22 cellular contexts compared by ENCODE assay signal in genomic region chr5:137939331-137939730, GRCh38. TPM values are rescaled to one million over a fixed set of nuclear protein-coding genes. Genes with fewer than 3 reads are reported as not detected.
"Had no signal": no experiment of that assay in that cellular context is flagged by ENCODE, and none has a peak within 500 bp of the region (broad histone marks: within the 10 kb centered on the region; RNA-seq: fewer than 3 reads in every experiment).

No MANE protein-coding gene starts in this region.

- H3K27me3 ChIP-seq: esophagus squamous epithelium, heart right ventricle, left lung, neural progenitor cell had no signal

- H3K9ac ChIP-seq: neural progenitor cell, SK-N-SH had no signal

- H3K27ac Mint-ChIP-seq: neural progenitor cell, progenitor cell of endocrine pancreas, WTC11 had no signal

- H2AFZ ChIP-seq: neural progenitor cell had no signal

- DNase-seq: activated CD4-positive, alpha-beta T cell treated with anti-CD3 and anti-CD28 coated beads, Interleukin-2, amount 50 U/mL, for 4 hours; activated gamma-delta T cell treated with Interleukin-2 at 50 U/mL for 16 hours; activated T-cell treated with anti-CD3 and anti-CD28 coated beads, Interleukin-2, amount 50 U/mL, for 48 hours; effector CD4-positive, alpha-beta T cell; esophagus squamous epithelium; heart right ventricle; left lung; SHP77 treated with DMSO at 0.1 percent for 48 hours; SK-N-SH; stimulated activated CD4-positive, alpha-beta T cell treated with anti-CD3 and anti-CD28 coated beads, Interleukin-12 subunit alpha, Interleukin-12 subunit beta, amount 100 ng/mL, for 4 hours; stimulated activated CD4-positive, alpha-beta T cell treated with anti-CD3 and anti-CD28 coated beads, Interleukin-1b, Interleukin-23, amount 100 ng/mL, for 48 hours had no signal

- H3K4me3 Mint-ChIP-seq: neural progenitor cell, WTC11 had no signal

- H3K4me3 ChIP-seq: esophagus squamous epithelium, heart right ventricle, left lung, neural progenitor cell, thoracic aorta had no signal

- H3K9me3 Mint-ChIP-seq: neural progenitor cell had no signal

- H3K27ac ChIP-seq: esophagus squamous epithelium, heart right ventricle, left lung, neural progenitor cell, thoracic aorta had no signal

- H3K27me3 Mint-ChIP-seq: progenitor cell of endocrine pancreas had no signal

- H3K4me1 Mint-ChIP-seq: neural progenitor cell, WTC11 had no signal

- H3K4me1 ChIP-seq: esophagus squamous epithelium, left lung, neural progenitor cell had no signal

- ATAC-seq: heart right ventricle, left lung, WTC11 had no signal

- H3K4me2 ChIP-seq: neural progenitor cell, SK-N-SH had no signal

RNA-seq across cellular contexts. Expression of gene PKD2L2, which starts 50.1 kb away (rescaled TPM):
- total RNA-seq: bronchial epithelial cell, cerebellum, esophagus squamous epithelium, kidney epithelial cell, left lung, lung microvascular endothelial cell, mononuclear cell, osteoblast, progenitor cell of endocrine pancreas, thoracic aorta, ureter, WTC11 had no signal
